In the genomic region with DNA sequence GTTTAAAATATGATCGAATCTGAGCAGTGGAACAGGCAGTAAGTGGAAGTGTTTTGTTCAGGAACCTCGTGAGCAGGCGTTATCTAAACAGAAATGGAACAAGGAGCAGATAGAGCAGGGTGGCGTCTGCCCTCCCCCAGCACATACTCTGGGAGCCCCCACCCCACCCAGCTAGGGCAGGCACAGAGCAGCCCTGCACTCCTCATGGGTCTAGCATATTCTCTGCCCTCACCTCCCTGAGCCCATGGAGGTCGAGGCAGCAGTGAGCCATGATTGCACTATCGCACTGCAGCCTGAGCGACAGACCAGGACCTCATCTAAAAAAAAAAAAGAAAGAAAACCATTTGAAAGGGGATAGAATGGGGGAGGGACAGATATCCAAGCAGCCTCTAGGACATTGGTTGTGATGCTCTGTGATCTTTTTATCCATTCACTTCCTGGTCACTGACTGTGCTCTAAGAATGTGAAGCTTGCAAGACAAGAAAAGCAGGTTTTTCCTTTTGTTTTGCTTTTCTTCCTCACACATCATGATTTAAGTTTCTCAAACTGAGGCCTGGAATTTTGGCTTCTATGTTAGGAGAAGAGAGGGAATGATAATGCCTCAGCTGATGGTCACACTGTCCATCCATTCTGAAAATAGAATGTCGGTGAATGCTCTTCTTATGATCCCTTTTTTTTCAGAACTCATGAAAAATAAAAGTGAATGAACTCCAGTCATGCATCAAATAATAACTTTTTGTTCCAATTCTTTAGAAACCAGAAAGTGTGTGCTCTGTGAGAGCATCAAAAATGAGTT, we compare ENCODE assay signal across 14 cellular contexts. TPM values are rescaled to one million over a fixed set of nuclear protein-coding genes. Genes with fewer than 3 reads are reported as not detected.
DNase-seq lines count a peak whose midpoint lies in the region; ATAC-seq and TF ChIP-seq lines count a peak whose summit lies in the region.
"Had no signal": no experiment of that assay in that cellular context is flagged by ENCODE, and none has a peak within 500 bp of the region (broad histone marks: within the 10 kb centered on the region; RNA-seq: fewer than 3 reads in every experiment).

No MANE protein-coding gene starts in this region.

- peaks cover 32% of the 10 kb centered on the region for H3K27me3 Mint-ChIP-seq in mesothelial cell of epicardium (ENCODE audit: low read depth)

- DNase-seq in LNCaP clone FGC (ENCODE audit: low read depth) = peak; percentile 92
- no peak for DNase-seq in mesothelial cell of epicardium (ENCODE audit: low spot score in 2 of 2, unreplicated experiment in 2 of 2)
- no peak for DNase-seq in NCI-H1930 (lab: John Stamatoyannopoulos, UW)
- no peak for DNase-seq in stimulated activated CD8-positive, alpha-beta memory T cell treated with anti-CD3 and anti-CD28 coated beads, Interleukin-4, amount 100 ng/mL, for 48 hours
- DNase-seq in NCI-H345 treated with DMSO at 0.1 percent for 48 hours (lab: John Stamatoyannopoulos, UW; ENCODE audit: unreplicated experiment) = no peak
- DNase-seq: erythroblast, NCI-H2081 treated with DMSO at 0.1 percent for 48 hours, OCI-M1 had no signal

- no peaks in the 10 kb centered on the region for H3K36me3 ChIP-seq in esophagus (ENCODE audit: control insufficient read depth in 2 of 2, insufficient read depth in 2 of 2, low read length in 1 of 2)
- H3K36me3 ChIP-seq: thoracic aorta had no signal

- WGBS in esophagus, 2 donors = 56 to 61% methylated on average over 8 of the region's 8 CpGs

- H3K4me1 ChIP-seq in esophagus (ENCODE audit: control insufficient read depth in 2 of 2, insufficient read depth in 2 of 2, low read length in 1 of 2) = peaks cover 6 to 19% of the 10 kb centered on the region in 2 donors

- no peak overlapping the region for H3K4me3 Mint-ChIP-seq in mesothelial cell of epicardium

- H3K4me3 ChIP-seq in LNCaP clone FGC (ENCODE audit: low read depth, low read length) (peak overlapping the region; percentile 88), esophagus (ENCODE audit: low read depth in 1 of 2, low read length in 2 of 2) (no peak overlapping the region)
- H3K4me3 ChIP-seq: thoracic aorta had no signal

- TF ChIP-seq CTCF in C4-2B (conservative IDR thresholded peaks at IDR 0.05) (no peak), LNCaP clone FGC (IDR thresholded peaks at IDR 0.05; ENCODE audit: control insufficient read depth, extremely low read depth, insufficient read depth) (no peak), mesothelial cell of epicardium (IDR thresholded peaks at IDR 0.05; ENCODE audit: unreplicated experiment) (no peak)

- no peaks in the 10 kb centered on the region for H3K27me3 ChIP-seq in esophagus (ENCODE audit: control insufficient read depth in 1 of 2, insufficient read depth in 2 of 2, low read length in 2 of 2)

- H3K9me3 ChIP-seq in esophagus (ENCODE audit: control insufficient read depth in 2 of 2, insufficient read depth in 1 of 2, low read depth in 1 of 2, low read length in 1 of 2) = peaks cover 4 to 10% of the 10 kb centered on the region in 2 donors

- peaks cover 34% of the 10 kb centered on the region for H3K36me3 Mint-ChIP-seq in mesothelial cell of epicardium

- no peak for ATAC-seq in GM18519 (IDR thresholded peaks at IDR 0.05; ENCODE audit: low FRiP score, unreplicated experiment)

- H3K4me1 Mint-ChIP-seq in mesothelial cell of epicardium = peaks cover 25% of the 10 kb centered on the region
- H3K4me1 Mint-ChIP-seq: IgD-negative memory B cell had no signal

- H3K27ac ChIP-seq in C4-2B (peak overlapping the region; percentile 99), esophagus (ENCODE audit: low read depth in 2 of 2, low read length in 1 of 2) (peak overlapping the region; percentile 83 to 96)
- H3K27ac ChIP-seq: thoracic aorta had no signal

- peaks cover 29% of the 10 kb centered on the region for H3K9me3 Mint-ChIP-seq in mesothelial cell of epicardium

- peak overlapping the region; percentile 94 for H3K27ac Mint-ChIP-seq in mesothelial cell of epicardium
- H3K27ac Mint-ChIP-seq: IgD-negative memory B cell had no signal

RNA-seq across cellular contexts. Expression of a gene that starts 3.2 kb away (rescaled TPM):
- 1 to 10 TPM; 3.4 to 4.4 TPM for polyA plus RNA-seq in esophagus
- 6.1 to 7.7 TPM (median 7.5 TPM) in 3 replicates for total RNA-seq in mesothelial cell of epicardium
- total RNA-seq: pulmonary artery endothelial cell had no signal
- polyA plus RNA-seq: IgD-negative memory B cell had no signal
